ENCODE assay signal across 27 cellular contexts in the genomic region with DNA sequence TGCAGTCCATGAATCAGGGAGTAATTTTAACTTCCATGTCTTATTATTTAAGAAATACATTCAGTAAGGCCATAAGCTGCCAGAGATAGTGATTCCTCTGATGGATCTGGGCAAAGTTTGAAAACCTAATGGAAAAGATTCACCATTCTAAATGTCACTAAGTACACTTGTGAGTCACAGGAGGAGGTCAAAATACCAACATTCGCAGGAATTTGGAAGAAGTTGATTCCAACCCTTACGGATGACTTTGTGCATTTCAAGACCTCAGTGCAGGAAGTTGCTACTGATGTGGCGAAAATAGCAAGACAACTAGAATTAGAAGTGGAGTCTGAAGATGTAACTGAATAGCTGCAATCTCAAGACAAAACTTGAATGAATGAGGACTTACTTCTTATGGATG.
A peak's percentile ranks its signal among the peaks of the same experiment; 100 is the strongest.
DNase-seq lines count a peak whose midpoint lies in the region; ATAC-seq and TF ChIP-seq lines count a peak whose summit lies in the region.
"Had no signal": no experiment of that assay in that cellular context is flagged by ENCODE, and none has a peak within 500 bp of the region (broad histone marks: within the 10 kb centered on the region; RNA-seq: fewer than 3 reads in every experiment).

No MANE protein-coding gene starts in this region.

- no peaks in the 10 kb centered on the region for H3K27me3 Mint-ChIP-seq in memory B cell
- H3K27me3 Mint-ChIP-seq: activated CD4-positive, alpha-beta T cell treated with anti-CD3 and anti-CD28 coated beads, Interleukin-2, amount 10 ng/mL, durations not matched to agents 7 days and 5 days; activated naive CD4-positive, alpha-beta T cell treated with anti-CD3 and anti-CD28 coated beads, Interleukin-2, amount 50 U/mL, for 24 hours; CD4-positive, alpha-beta memory T cell; effector memory CD8-positive, alpha-beta T cell; naive thymus-derived CD8-positive, alpha-beta T cell had no signal

- peaks cover 12% of the 10 kb centered on the region for H3K4me1 Mint-ChIP-seq in memory B cell
- H3K4me1 Mint-ChIP-seq: GM23338, mesothelial cell of epicardium had no signal

- no peak for TF ChIP-seq CTCF in AG10803 (conservative IDR thresholded peaks at IDR 0.05; ENCODE audit: low read length)
- TF ChIP-seq CTCF in brain microvascular endothelial cell (IDR thresholded peaks at IDR 0.05; ENCODE audit: low read depth, low read length, missing control alignments): no peak

- ATAC-seq in memory B cell (ENCODE audit: low read depth) (no peak), GM21367 (IDR thresholded peaks at IDR 0.05; ENCODE audit: unreplicated experiment) (no peak)
- ATAC-seq: effector memory CD8-positive, alpha-beta T cell; GM23338; heart right ventricle; left lung; naive thymus-derived CD8-positive, alpha-beta T cell; pancreas; upper lobe of right lung had no signal

- no peaks in the 10 kb centered on the region for H3K27me3 ChIP-seq in brain microvascular endothelial cell (replicated peaks)
- H3K27me3 ChIP-seq: colonic mucosa, heart right ventricle, left lung, pancreas, right lobe of liver, SJSA1, upper lobe of right lung had no signal

- no peak overlapping the region for H3K27ac ChIP-seq in brain microvascular endothelial cell
- H3K27ac ChIP-seq: colonic mucosa, heart right ventricle, left lung, pancreas, right lobe of liver, SJSA1, upper lobe of right lung had no signal

- peaks cover 15% of the 10 kb centered on the region for H3K9me3 Mint-ChIP-seq in memory B cell

- H3K4me3 ChIP-seq in AG10803 (ENCODE audit: low read length): no peak overlapping the region
- H3K4me3 ChIP-seq in brain microvascular endothelial cell (ENCODE audit: low read depth, low read length): no peak overlapping the region
- H3K4me3 ChIP-seq: colonic mucosa, GM23338, heart right ventricle, left lung, pancreas, right lobe of liver, SJSA1, upper lobe of right lung had no signal

- DNase-seq in AG10803 (ENCODE audit: low read depth): peak; percentile 70
- peak; percentile 23 for DNase-seq in HCEC 1CT
- peak; percentile 20 for DNase-seq in brain microvascular endothelial cell
- no peak for DNase-seq in memory B cell (ENCODE audit: low spot score in 2 of 2)
- DNase-seq in activated CD4-positive, CD25-positive, alpha-beta regulatory T cell (lab: John Stamatoyannopoulos, UW): no peak
- no peak for DNase-seq in DMS153 (lab: John Stamatoyannopoulos, UW)
- DNase-seq in NK-92 (lab: John Stamatoyannopoulos, UW; ENCODE audit: unreplicated experiment): no peak
- DNase-seq: activated CD4-positive, alpha-beta T cell treated with anti-CD3 and anti-CD28 coated beads, Interleukin-2, amount 10 ng/mL, durations not matched to agents 7 days and 5 days; CD4-positive, alpha-beta memory T cell; colonic mucosa; DMS53; effector memory CD8-positive, alpha-beta T cell; heart right ventricle; left lung; naive thymus-derived CD8-positive, alpha-beta T cell; NCI-H146; NCI-H510A treated with DMSO at 0.1 percent for 48 hours; pancreas; right lobe of liver; T-helper 2 cell; upper lobe of right lung had no signal

- H3K27ac Mint-ChIP-seq in memory B cell: peak overlapping the region; percentile 41
- H3K27ac Mint-ChIP-seq: activated CD4-positive, alpha-beta T cell treated with anti-CD3 and anti-CD28 coated beads, Interleukin-2, amount 10 ng/mL, durations not matched to agents 7 days and 5 days; activated naive CD4-positive, alpha-beta T cell treated with anti-CD3 and anti-CD28 coated beads, Interleukin-2, amount 50 U/mL, for 24 hours; activated T-helper 1 cell treated with anti-CD3 and anti-CD28 coated beads, Interleukin-12 subunit alpha, Interleukin-12 subunit beta, Interleukin-2, Interleukin-4 antibody, amounts not matched to agents 30 ng/mL and 10 ng/mL and 1 ng/mL, durations not matched to agents 14 hours and 24 hours and 36 hours; GM23338; mesothelial cell of epicardium had no signal

- peaks cover 45% of the 10 kb centered on the region for H3K36me3 Mint-ChIP-seq in memory B cell

- in situ Hi-C loops in brain microvascular endothelial cell (cut with HindIII; ENCODE audit: low pct_ligation_motif_present, low sequenced_read_pairs): no loop called here

- no peaks in the 10 kb centered on the region for H3K36me3 ChIP-seq in brain microvascular endothelial cell (replicated peaks)
- H3K36me3 ChIP-seq: colonic mucosa, pancreas, right lobe of liver, SJSA1 had no signal

- no peak overlapping the region for H3K4me3 Mint-ChIP-seq in memory B cell
- H3K4me3 Mint-ChIP-seq: activated CD4-positive, alpha-beta T cell treated with anti-CD3 and anti-CD28 coated beads, Interleukin-2, amount 10 ng/mL, durations not matched to agents 7 days and 5 days; activated naive CD4-positive, alpha-beta T cell treated with anti-CD3 and anti-CD28 coated beads, Interleukin-2, amount 50 U/mL, for 24 hours; activated T-helper 1 cell treated with anti-CD3 and anti-CD28 coated beads, Interleukin-12 subunit alpha, Interleukin-12 subunit beta, Interleukin-2, Interleukin-4 antibody, amounts not matched to agents 30 ng/mL and 10 ng/mL and 1 ng/mL, durations not matched to agents 14 hours and 24 hours and 36 hours; effector memory CD8-positive, alpha-beta T cell; GM23338; mesothelial cell of epicardium; naive thymus-derived CD8-positive, alpha-beta T cell had no signal

Comparison
In these comparisons a context has a peak if more than half of its experiments do, and no peak if none do; other contexts are left out.
1. DNase-seq: peak in AG10803 (single experiment), HCEC 1CT (single experiment) and brain microvascular endothelial cell (single experiment); none in memory B cell (0 of 2), activated CD4-positive, CD25-positive, alpha-beta regulatory T cell (0 of 4), DMS153 (single experiment) and NK-92 (single experiment).